Comparison of ENCODE assay signal across 9 cellular contexts in genomic region chrX:11629593-11630211, GRCh38. TPM values are rescaled to one million over a fixed set of nuclear protein-coding genes. Genes with fewer than 3 reads are reported as not detected.
A peak's percentile ranks its signal among the peaks of the same experiment; 100 is the strongest.
DNase-seq lines count a peak whose midpoint lies in the region; ATAC-seq and TF ChIP-seq lines count a peak whose summit lies in the region.
"Had no signal": no experiment of that assay in that cellular context is flagged by ENCODE, and none has a peak within 500 bp of the region (broad histone marks: within the 10 kb centered on the region; RNA-seq: fewer than 3 reads in every experiment).

No MANE protein-coding gene starts in this region.

- POLR2A ChIA-PET in AG04449 (lab: Yijun Ruan, JAX): no interaction called here

- H3K27me3 ChIP-seq in MG63: no peaks in the 10 kb centered on the region

- no peaks in the 10 kb centered on the region for H3K36me3 ChIP-seq in MG63

- TF ChIP-seq CTCF in AG04449 (IDR thresholded peaks at IDR 0.05; ENCODE audit: insufficient read depth, low read length, missing control alignments): no peak

- peaks cover 8% of the 10 kb centered on the region; the same call in 1 of the 2 replicates for H3K9me3 ChIP-seq in MG63

- ATAC-seq in GM19463 (IDR thresholded peaks at IDR 0.05; ENCODE audit: unreplicated experiment): peak; percentile 91
- ATAC-seq in HG02884 (IDR thresholded peaks at IDR 0.05; ENCODE audit: unreplicated experiment): no peak
- no peak for ATAC-seq in stimulated activated naive CD8-positive, alpha-beta T cell treated with anti-CD3 and anti-CD28 coated beads, Interleukin-15, Interleukin-2, amounts not matched to agents 100 U/mL and 50 U/mL, for 24 hours

- CTCF ChIA-PET in AG04449 (lab: Yijun Ruan, JAX): no interaction called here

- DNase-seq in AG04449 (ENCODE audit: low read depth, low spot score) (peak; percentile 21), MG63 (peak; percentile 78), glomerular visceral epithelial cell (ENCODE audit: extremely low spot score) (peak; percentile 60), ecto neural progenitor cell (ENCODE audit: low spot score) (no peak)
- no peak for DNase-seq in stimulated activated naive CD8-positive, alpha-beta T cell treated with anti-CD3 and anti-CD28 coated beads, Interleukin-15, Interleukin-2, amounts not matched to agents 100 U/mL and 50 U/mL, for 24 hours
- no peak for DNase-seq in activated CD4-positive, alpha-beta T cell treated with anti-CD3 and anti-CD28 coated beads, Interleukin-2, amount 50 U/mL, for 1 hour
- DNase-seq: NCI-H187 treated with DMSO at 0.1 percent for 48 hours had no signal

- H3K4me3 ChIP-seq in AG04449 (ENCODE audit: low read depth, low read length) (no peak overlapping the region), MG63 (no peak overlapping the region)

RNA-seq across cellular contexts. Expression of gene ARHGAP6, which starts 36.0 kb away (rescaled TPM):
- total RNA-seq in MG63 (2014; rRNA removed; shearing (Covaris generic); ENCODE audit: low replicate concordance): 0.10 TPM in 1 of 2 replicates, not detected in the other

Comparison
In these comparisons a context has a peak if more than half of its experiments do, and no peak if none do; other contexts are left out.
1. DNase-seq: peak in AG04449 (single experiment), MG63 (single experiment) and glomerular visceral epithelial cell (single experiment); none in ecto neural progenitor cell (single experiment), stimulated activated naive CD8-positive, alpha-beta T cell treated with anti-CD3 and anti-CD28 coated beads, Interleukin-15, Interleukin-2, amounts not matched to agents 100 U/mL and 50 U/mL, for 24 hours (single experiment) and activated CD4-positive, alpha-beta T cell treated with anti-CD3 and anti-CD28 coated beads, Interleukin-2, amount 50 U/mL, for 1 hour (single experiment).